ENCODE assay signal across 25 cellular contexts in the genomic region with DNA sequence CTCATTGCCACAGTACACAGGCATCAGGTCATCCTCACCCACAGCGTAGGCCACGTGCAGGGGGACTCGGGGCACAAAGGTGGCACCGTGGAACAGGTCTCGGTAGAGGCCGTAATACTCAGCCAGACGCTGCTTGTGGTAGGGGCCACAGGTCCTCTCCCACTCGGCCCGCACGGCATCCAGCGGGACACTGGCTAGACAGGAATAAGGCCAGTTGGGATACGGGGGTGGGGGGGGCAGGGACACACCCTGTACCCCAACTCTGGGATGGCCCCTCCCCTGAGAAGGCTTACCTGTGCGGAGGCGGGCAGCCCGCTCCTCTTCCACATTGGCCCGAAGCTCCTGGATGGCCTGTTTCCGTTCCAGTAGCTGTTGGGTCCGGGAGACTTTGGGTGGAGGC.
"Had no signal": no experiment of that assay in that cellular context is flagged by ENCODE, and none has a peak within 500 bp of the region (broad histone marks: within the 10 kb centered on the region; RNA-seq: fewer than 3 reads in every experiment).

No MANE protein-coding gene starts in this region.

- FAIRE-seq: TTC549 had no signal

- H3K27ac ChIP-seq: brain microvascular endothelial cell, cardiac muscle cell, KMS-11, Peyer's patch had no signal

- H3K27me3 Mint-ChIP-seq: activated CD4-positive, alpha-beta memory T cell treated with anti-CD3 and anti-CD28 coated beads, Interleukin-2, amount 10 ng/mL, durations not matched to agents 7 days and 5 days; activated naive CD8-positive, alpha-beta T cell treated with anti-CD3 and anti-CD28 coated beads for 36 hours had no signal

- H3K9me3 ChIP-seq: Peyer's patch had no signal

- H3K4me3 Mint-ChIP-seq: activated CD4-positive, alpha-beta memory T cell treated with anti-CD3 and anti-CD28 coated beads, Interleukin-2, amount 10 ng/mL, durations not matched to agents 7 days and 5 days; activated naive CD8-positive, alpha-beta T cell treated with anti-CD3 and anti-CD28 coated beads for 36 hours had no signal

- H3K4me3 ChIP-seq: cardiac muscle cell, Peyer's patch had no signal

- H3K27ac Mint-ChIP-seq: activated CD4-positive, alpha-beta memory T cell treated with anti-CD3 and anti-CD28 coated beads, Interleukin-2, amount 10 ng/mL, durations not matched to agents 7 days and 5 days had no signal

- H3K4me2 ChIP-seq: KMS-11 had no signal

- H3K27me3 ChIP-seq: brain microvascular endothelial cell, cardiac muscle cell, Peyer's patch had no signal

- H3K9me3 Mint-ChIP-seq: activated CD4-positive, alpha-beta memory T cell treated with anti-CD3 and anti-CD28 coated beads, Interleukin-2, amount 10 ng/mL, durations not matched to agents 7 days and 5 days; activated naive CD8-positive, alpha-beta T cell treated with anti-CD3 and anti-CD28 coated beads for 36 hours had no signal

- DNase-seq: activated CD4-positive, alpha-beta memory T cell treated with anti-CD3 and anti-CD28 coated beads, Interleukin-2, amount 10 ng/mL, durations not matched to agents 7 days and 5 days; activated CD4-positive, alpha-beta T cell treated with anti-CD3 and anti-CD28 coated beads, Interleukin-2, amount 50 U/mL, for 1 hour; activated CD4-positive, CD25-positive, alpha-beta regulatory T cell; activated effector memory CD4-positive, alpha-beta T cell treated with anti-CD3 and anti-CD28 coated beads, Interleukin-2, amount 50 U/mL, for 16 hours; activated naive CD4-positive, alpha-beta T cell treated with Interleukin-2 at 50 U/mL for 16 hours; activated naive CD8-positive, alpha-beta T cell treated with anti-CD3 and anti-CD28 coated beads for 36 hours; brain microvascular endothelial cell; IMR-90; MV-4-11; NCI-H1092 treated with DMSO at 0.1 percent for 48 hours; NCI-H1436; NCI-H1694 treated with DMSO at 0.1 percent for 48 hours; NCI-H2029 treated with DMSO at 0.1 percent for 48 hours; NCI-H345; NCI-H510A; NCI-H526 treated with DMSO at 0.1 percent for 48 hours; NCI-H82; NK-92 treated with Interleukin-12 subunit alpha and Interleukin-12 subunit beta, amount 100 ng/mL, for 24 hours; SHP77 treated with DMSO at 0.1 percent for 48 hours; T-helper 2 cell; T1000 had no signal
